Comparison of ENCODE assay signal across 24 cellular contexts in genomic region chr11:74642912-74643311, GRCh38.
"Had no signal": no experiment of that assay in that cellular context is flagged by ENCODE, and none has a peak within 500 bp of the region (broad histone marks: within the 10 kb centered on the region; RNA-seq: fewer than 3 reads in every experiment).

No MANE protein-coding gene starts in this region.

- DNase-seq: activated CD4-positive, alpha-beta T cell treated with anti-CD3 and anti-CD28 coated beads for 36 hours; activated CD4-positive, CD25-positive, alpha-beta regulatory T cell; activated effector memory CD4-positive, alpha-beta T cell treated with anti-CD3 and anti-CD28 coated beads, Interleukin-2, amount 50 U/mL, for 16 hours; activated naive CD4-positive, alpha-beta T cell treated with anti-CD3 and anti-CD28 coated beads for 36 hours; activated naive CD8-positive, alpha-beta T cell treated with anti-CD3 and anti-CD28 coated beads, Interleukin-2, amount 10 ng/mL, durations not matched to agents 7 days and 5 days; activated T-cell treated with anti-CD3 and anti-CD28 coated beads for 4 hours; cerebellar nuclear complex; colonic mucosa; effector CD8-positive, alpha-beta T cell; heart left ventricle; midbrain; natural killer cell; occipital lobe; psoas muscle; stimulated activated CD4-positive, alpha-beta T cell treated with anti-CD3 and anti-CD28 coated beads, Interleukin-2, amount 100 ng/mL, for 48 hours; stimulated activated naive CD4-positive, alpha-beta T cell treated with Interleukin-2 at 50 U/mL for 16 hours; upper lobe of left lung had no signal

- H3K4me1 ChIP-seq: ascending aorta, colonic mucosa, parathyroid adenoma, psoas muscle, right atrium auricular region, upper lobe of left lung had no signal

- H2AFZ ChIP-seq: neural progenitor cell, parathyroid adenoma had no signal

- H3K79me2 ChIP-seq: parathyroid adenoma had no signal

- H3K4me2 ChIP-seq: neural progenitor cell had no signal

- H3K27me3 ChIP-seq: ascending aorta, cardiac muscle cell, colonic mucosa, heart left ventricle, neural progenitor cell, right atrium auricular region, upper lobe of left lung, vagina had no signal

- H3K27ac ChIP-seq: ascending aorta, cardiac muscle cell, colonic mucosa, epithelial cell of prostate, neural progenitor cell, parathyroid adenoma, psoas muscle, right atrium auricular region, upper lobe of left lung, vagina had no signal

- H3K9me3 ChIP-seq: ascending aorta, colonic mucosa, heart left ventricle, psoas muscle, right atrium auricular region, upper lobe of left lung, vagina had no signal

- H3K4me3 ChIP-seq: ascending aorta, cardiac muscle cell, colonic mucosa, heart left ventricle, neural progenitor cell, psoas muscle, right atrium auricular region, upper lobe of left lung, vagina had no signal

- H3K36me3 ChIP-seq: colonic mucosa, neural progenitor cell had no signal

- ATAC-seq: activated CD4-positive, alpha-beta T cell treated with anti-CD3 and anti-CD28 coated beads for 36 hours; heart left ventricle; natural killer cell; psoas muscle had no signal
